In genomic region chr22:46354993-46355305, GRCh38 we compare ENCODE assay signal across 8 cellular contexts.
"Had no signal": no experiment of that assay in that cellular context is flagged by ENCODE, and none has a peak within 500 bp of the region (broad histone marks: within the 10 kb centered on the region; RNA-seq: fewer than 3 reads in every experiment).

No MANE protein-coding gene starts in this region.

- H3K27ac ChIP-seq: cardiac muscle cell, SK-N-MC had no signal

- H3K4me3 ChIP-seq: cardiac muscle cell, SK-N-MC had no signal

- ATAC-seq: activated CD4-positive, CD25-positive, alpha-beta regulatory T cell treated with anti-CD3 and anti-CD28 coated beads, Interleukin-2, amount 50 U/mL, for 24 hours had no signal

- FAIRE-seq: astrocyte, RCC 7860 had no signal

- H3K27me3 ChIP-seq: cardiac muscle cell had no signal

- DNase-seq: NCI-H1105 treated with DMSO at 0.1 percent for 48 hours, NCI-H1436 treated with DMSO at 0.1 percent for 48 hours, NCI-H187 had no signal
